In the genomic region with DNA sequence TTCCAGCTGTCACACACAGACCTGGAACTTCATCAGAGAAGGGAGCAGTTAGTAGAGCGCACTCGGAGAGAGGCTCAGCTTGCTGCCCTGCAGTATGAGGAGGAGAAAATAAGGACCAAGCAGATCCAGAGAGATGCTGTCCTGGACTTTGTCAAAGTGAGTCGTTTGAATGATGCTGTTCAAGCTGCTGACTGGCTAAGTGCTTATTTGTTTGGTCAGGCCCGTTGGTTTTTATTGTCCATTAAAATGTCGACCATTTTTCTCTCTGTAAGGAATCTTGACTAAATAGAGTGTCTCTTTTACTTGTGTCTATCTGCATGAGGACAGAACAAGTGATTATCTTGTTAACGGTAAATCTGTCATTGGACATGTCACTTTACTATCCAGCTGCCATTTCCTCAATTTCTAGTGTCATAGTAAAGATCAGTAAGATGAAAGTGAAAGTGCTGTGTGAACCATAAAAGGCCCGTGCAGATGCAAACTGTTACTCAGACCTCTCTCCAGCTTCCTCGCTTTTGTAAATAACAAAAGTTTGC, we compare ENCODE assay signal across 2 cellular contexts.
A peak's percentile ranks its signal among the peaks of the same experiment; 100 is the strongest.
TF ChIP-seq lines count a peak whose summit lies in the region.

No MANE protein-coding gene starts in this region.

TF ChIP-seq in liver, 16 proteins besides CTCF, POLR2A, EP300 and RAD21:
- TF ChIP-seq SP1 (IDR thresholded peaks at IDR 0.05) (peak; percentile 28), NR2F2 (IDR thresholded peaks at IDR 0.05) (no peak), GABPA (IDR thresholded peaks at IDR 0.05 in 1 of 2, conservative IDR thresholded peaks at IDR 0.05 in 1 of 2) (no peak), FOXA1 (IDR thresholded peaks at IDR 0.05) (no peak), HNF4G (IDR thresholded peaks at IDR 0.05) (no peak), YY1 (IDR thresholded peaks at IDR 0.05) (peak; percentile 58)

TF ChIP-seq in HepG2, 621 proteins besides CTCF, POLR2A, EP300 and RAD21:
- no peak for TF ChIP-seq PCBP2 (optimal IDR thresholded peaks at IDR 0.05; ENCODE audit: low read depth, low read length, poor library complexity, severe bottlenecking)
- no peak for TF ChIP-seq ZFX (CRISPR knock-in tag; IDR thresholded peaks at IDR 0.05; ENCODE audit: low read depth)
- no peak for TF ChIP-seq ZNF644 (CRISPR knock-in tag; IDR thresholded peaks at IDR 0.05; ENCODE audit: low read depth)
- TF ChIP-seq STAG1 (CRISPR knock-in tag; IDR thresholded peaks at IDR 0.05): no peak
- TF ChIP-seq ZKSCAN8 (CRISPR knock-in tag; IDR thresholded peaks at IDR 0.05; ENCODE audit: borderline replicate concordance): no peak
- TF ChIP-seq ZNF766 (CRISPR knock-in tag; IDR thresholded peaks at IDR 0.05; ENCODE audit: borderline replicate concordance): no peak
- TF ChIP-seq ZNF577 (CRISPR knock-in tag; IDR thresholded peaks at IDR 0.05; ENCODE audit: borderline replicate concordance, low read depth): no peak
- TF ChIP-seq, protein P1, sequence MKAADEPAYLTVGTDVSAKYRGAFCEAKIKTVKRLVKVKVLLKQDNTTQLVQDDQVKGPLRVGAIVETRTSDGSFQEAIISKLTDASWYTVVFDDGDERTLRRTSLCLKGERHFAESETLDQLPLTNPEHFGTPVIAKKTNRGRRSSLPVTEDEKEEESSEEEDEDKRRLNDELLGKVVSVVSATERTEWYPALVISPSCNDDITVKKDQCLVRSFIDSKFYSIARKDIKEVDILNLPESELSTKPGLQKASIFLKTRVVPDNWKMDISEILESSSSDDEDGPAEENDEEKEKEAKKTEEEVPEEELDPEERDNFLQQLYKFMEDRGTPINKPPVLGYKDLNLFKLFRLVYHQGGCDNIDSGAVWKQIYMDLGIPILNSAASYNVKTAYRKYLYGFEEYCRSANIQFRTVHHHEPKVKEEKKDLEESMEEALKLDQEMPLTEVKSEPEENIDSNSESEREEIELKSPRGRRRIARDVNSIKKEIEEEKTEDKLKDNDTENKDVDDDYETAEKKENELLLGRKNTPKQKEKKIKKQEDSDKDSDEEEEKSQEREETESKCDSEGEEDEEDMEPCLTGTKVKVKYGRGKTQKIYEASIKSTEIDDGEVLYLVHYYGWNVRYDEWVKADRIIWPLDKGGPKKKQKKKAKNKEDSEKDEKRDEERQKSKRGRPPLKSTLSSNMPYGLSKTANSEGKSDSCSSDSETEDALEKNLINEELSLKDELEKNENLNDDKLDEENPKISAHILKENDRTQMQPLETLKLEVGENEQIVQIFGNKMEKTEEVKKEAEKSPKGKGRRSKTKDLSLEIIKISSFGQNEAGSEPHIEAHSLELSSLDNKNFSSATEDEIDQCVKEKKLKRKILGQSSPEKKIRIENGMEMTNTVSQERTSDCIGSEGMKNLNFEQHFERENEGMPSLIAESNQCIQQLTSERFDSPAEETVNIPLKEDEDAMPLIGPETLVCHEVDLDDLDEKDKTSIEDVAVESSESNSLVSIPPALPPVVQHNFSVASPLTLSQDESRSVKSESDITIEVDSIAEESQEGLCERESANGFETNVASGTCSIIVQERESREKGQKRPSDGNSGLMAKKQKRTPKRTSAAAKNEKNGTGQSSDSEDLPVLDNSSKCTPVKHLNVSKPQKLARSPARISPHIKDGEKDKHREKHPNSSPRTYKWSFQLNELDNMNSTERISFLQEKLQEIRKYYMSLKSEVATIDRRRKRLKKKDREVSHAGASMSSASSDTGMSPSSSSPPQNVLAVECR (CRISPR knock-in tag; IDR thresholded peaks at IDR 0.05; ENCODE audit: borderline replicate concordance): no peak
- no peak for TF ChIP-seq SIX4 (CRISPR knock-in tag; IDR thresholded peaks at IDR 0.05)
- TF ChIP-seq, protein P2, sequence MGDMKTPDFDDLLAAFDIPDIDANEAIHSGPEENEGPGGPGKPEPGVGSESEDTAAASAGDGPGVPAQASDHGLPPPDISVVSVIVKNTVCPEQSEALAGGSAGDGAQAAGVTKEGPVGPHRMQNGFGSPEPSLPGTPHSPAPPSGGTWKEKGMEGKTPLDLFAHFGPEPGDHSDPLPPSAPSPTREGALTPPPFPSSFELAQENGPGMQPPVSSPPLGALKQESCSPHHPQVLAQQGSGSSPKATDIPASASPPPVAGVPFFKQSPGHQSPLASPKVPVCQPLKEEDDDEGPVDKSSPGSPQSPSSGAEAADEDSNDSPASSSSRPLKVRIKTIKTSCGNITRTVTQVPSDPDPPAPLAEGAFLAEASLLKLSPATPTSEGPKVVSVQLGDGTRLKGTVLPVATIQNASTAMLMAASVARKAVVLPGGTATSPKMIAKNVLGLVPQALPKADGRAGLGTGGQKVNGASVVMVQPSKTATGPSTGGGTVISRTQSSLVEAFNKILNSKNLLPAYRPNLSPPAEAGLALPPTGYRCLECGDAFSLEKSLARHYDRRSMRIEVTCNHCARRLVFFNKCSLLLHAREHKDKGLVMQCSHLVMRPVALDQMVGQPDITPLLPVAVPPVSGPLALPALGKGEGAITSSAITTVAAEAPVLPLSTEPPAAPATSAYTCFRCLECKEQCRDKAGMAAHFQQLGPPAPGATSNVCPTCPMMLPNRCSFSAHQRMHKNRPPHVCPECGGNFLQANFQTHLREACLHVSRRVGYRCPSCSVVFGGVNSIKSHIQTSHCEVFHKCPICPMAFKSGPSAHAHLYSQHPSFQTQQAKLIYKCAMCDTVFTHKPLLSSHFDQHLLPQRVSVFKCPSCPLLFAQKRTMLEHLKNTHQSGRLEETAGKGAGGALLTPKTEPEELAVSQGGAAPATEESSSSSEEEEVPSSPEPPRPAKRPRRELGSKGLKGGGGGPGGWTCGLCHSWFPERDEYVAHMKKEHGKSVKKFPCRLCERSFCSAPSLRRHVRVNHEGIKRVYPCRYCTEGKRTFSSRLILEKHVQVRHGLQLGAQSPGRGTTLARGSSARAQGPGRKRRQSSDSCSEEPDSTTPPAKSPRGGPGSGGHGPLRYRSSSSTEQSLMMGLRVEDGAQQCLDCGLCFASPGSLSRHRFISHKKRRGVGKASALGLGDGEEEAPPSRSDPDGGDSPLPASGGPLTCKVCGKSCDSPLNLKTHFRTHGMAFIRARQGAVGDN (CRISPR knock-in tag; IDR thresholded peaks at IDR 0.05): no peak
- no peak for TF ChIP-seq RXRA (CRISPR knock-in tag; IDR thresholded peaks at IDR 0.05)
- no peak for TF ChIP-seq HOXA5 (CRISPR knock-in tag; IDR thresholded peaks at IDR 0.05)
